Comparison of ENCODE assay signal across 24 cellular contexts in genomic region chr2:158315803-158316413, GRCh38.
DNase-seq lines count a peak whose midpoint lies in the region; ATAC-seq and TF ChIP-seq lines count a peak whose summit lies in the region.
"Had no signal": no experiment of that assay in that cellular context is flagged by ENCODE, and none has a peak within 500 bp of the region (broad histone marks: within the 10 kb centered on the region; RNA-seq: fewer than 3 reads in every experiment).

No MANE protein-coding gene starts in this region.

- H3K27ac ChIP-seq in MM.1S (ENCODE audit: low read length) (no peak overlapping the region), SJCRH30 (no peak overlapping the region)
- H3K27ac ChIP-seq: body of pancreas, HL-60, transverse colon had no signal

- H3K4me1 Mint-ChIP-seq in naive B cell, result peaks cover 4 to 10% (median 6%) of the 10 kb centered on the region in 3 donors
- H3K4me1 Mint-ChIP-seq: central memory CD8-positive, alpha-beta T cell; nephron; stimulated activated effector memory CD8-positive, alpha-beta T cell treated with anti-CD3 and anti-CD28 coated beads, Interleukin-12 subunit alpha, Interleukin-12 subunit beta, amount 100 ng/mL, for 72 hours had no signal

- H3K9me3 ChIP-seq in MM.1S (replicated peaks; ENCODE audit: insufficient read depth, low read length) (no peaks in the 10 kb centered on the region), SJCRH30 (replicated peaks) (no peaks in the 10 kb centered on the region)
- H3K9me3 ChIP-seq: body of pancreas, transverse colon had no signal

- no peaks in the 10 kb centered on the region for H3K9me3 Mint-ChIP-seq in naive B cell
- H3K9me3 Mint-ChIP-seq: activated CD4-positive, alpha-beta memory T cell treated with anti-CD3 and anti-CD28 coated beads for 36 hours; activated naive CD4-positive, alpha-beta T cell treated with anti-CD3 and anti-CD28 coated beads for 36 hours; central memory CD8-positive, alpha-beta T cell; stimulated activated effector memory CD8-positive, alpha-beta T cell treated with anti-CD3 and anti-CD28 coated beads, Interleukin-12 subunit alpha, Interleukin-12 subunit beta, amount 100 ng/mL, for 72 hours had no signal

- no peak overlapping the region for H3K4me3 Mint-ChIP-seq in naive B cell
- H3K4me3 Mint-ChIP-seq: activated CD4-positive, alpha-beta memory T cell treated with anti-CD3 and anti-CD28 coated beads for 36 hours; activated naive CD4-positive, alpha-beta T cell treated with anti-CD3 and anti-CD28 coated beads for 36 hours; central memory CD8-positive, alpha-beta T cell; nephron; stimulated activated effector memory CD8-positive, alpha-beta T cell treated with anti-CD3 and anti-CD28 coated beads, Interleukin-12 subunit alpha, Interleukin-12 subunit beta, amount 100 ng/mL, for 72 hours had no signal

- H3K9me2 ChIP-seq in MM.1S (replicated peaks; ENCODE audit: insufficient read depth, low read length), result no peaks in the 10 kb centered on the region

- H3F3A ChIP-seq in MM.1S (ENCODE audit: insufficient read depth, low read length), result no peaks in the 10 kb centered on the region

- ATAC-seq in GM19035 (IDR thresholded peaks at IDR 0.05; ENCODE audit: unreplicated experiment), result peak; percentile 57
- ATAC-seq in naive B cell (ENCODE audit: low read depth in 2 of 2), result no peak
- ATAC-seq: body of pancreas; left lobe of liver; stimulated activated effector memory CD8-positive, alpha-beta T cell treated with anti-CD3 and anti-CD28 coated beads, Interleukin-12 subunit alpha, Interleukin-12 subunit beta, amount 100 ng/mL, for 72 hours had no signal

- H3K27me3 Mint-ChIP-seq in naive B cell, result no peaks in the 10 kb centered on the region

- peak; percentile 5 for DNase-seq in H7
- DNase-seq in MM.1S, result peak; percentile 43
- DNase-seq in naive B cell, result no peak
- no peak for DNase-seq in islet precursor cell
- DNase-seq in SJCRH30, result no peak
- DNase-seq in anterior cingulate cortex (lab: John Stamatoyannopoulos, UW), result no peak
- DNase-seq: activated CD4-positive, alpha-beta memory T cell treated with anti-CD3 and anti-CD28 coated beads for 36 hours; activated naive CD4-positive, alpha-beta T cell treated with anti-CD3 and anti-CD28 coated beads for 36 hours; body of pancreas; C1 segment of cervical spinal cord; COR-L47; glutamatergic neuron; KG1; NCI-H1436 treated with DMSO at 0.1 percent for 48 hours; NCI-H345; SIG-M5; T1000; transverse colon had no signal

- H3K9ac ChIP-seq in MM.1S (ENCODE audit: low read length), result no peak overlapping the region

- no peak overlapping the region for H3K4me3 ChIP-seq in H7 (ENCODE audit: insufficient read depth, low read depth, low read length)
- H3K4me3 ChIP-seq in MM.1S (ENCODE audit: low read length), result no peak overlapping the region
- H3K4me3 ChIP-seq in SJCRH30, result no peak overlapping the region
- H3K4me3 ChIP-seq: body of pancreas, transverse colon had no signal

- peaks cover 25% of the 10 kb centered on the region for H3K4me1 ChIP-seq in MM.1S (ENCODE audit: low read length)
- no peaks in the 10 kb centered on the region for H3K4me1 ChIP-seq in SJCRH30
- H3K4me1 ChIP-seq: body of pancreas, transverse colon had no signal

- peak overlapping the region; percentile 36 for H2AFZ ChIP-seq in MM.1S (ENCODE audit: low read length)

- H3K36me3 Mint-ChIP-seq in naive B cell, result no peaks in the 10 kb centered on the region
- H3K36me3 Mint-ChIP-seq: activated CD4-positive, alpha-beta memory T cell treated with anti-CD3 and anti-CD28 coated beads for 36 hours; stimulated activated effector memory CD8-positive, alpha-beta T cell treated with anti-CD3 and anti-CD28 coated beads, Interleukin-12 subunit alpha, Interleukin-12 subunit beta, amount 100 ng/mL, for 72 hours had no signal

- no peaks in the 10 kb centered on the region for H4K20me1 ChIP-seq in MM.1S (ENCODE audit: insufficient read depth, low read length)

- H3K27me3 ChIP-seq in H7 (ENCODE audit: control insufficient read depth, insufficient read depth, low read length) (no peaks in the 10 kb centered on the region), MM.1S (replicated peaks; ENCODE audit: insufficient read depth, low read length) (no peaks in the 10 kb centered on the region), SJCRH30 (no peaks in the 10 kb centered on the region)
- H3K27me3 ChIP-seq: body of pancreas, transverse colon had no signal

- H3K4me2 ChIP-seq in MM.1S (ENCODE audit: low read depth, low read length), result peak overlapping the region; percentile 45; the same call in 1 of the 2 replicates

- no peaks in the 10 kb centered on the region for H3K79me2 ChIP-seq in MM.1S (ENCODE audit: low read length)

- peak overlapping the region in 4 of 6 donors; percentile 5 to 24 (median 8) for H3K27ac Mint-ChIP-seq in naive B cell
- H3K27ac Mint-ChIP-seq: activated CD4-positive, alpha-beta memory T cell treated with anti-CD3 and anti-CD28 coated beads for 36 hours; activated naive CD4-positive, alpha-beta T cell treated with anti-CD3 and anti-CD28 coated beads for 36 hours; nephron; stimulated activated effector memory CD8-positive, alpha-beta T cell treated with anti-CD3 and anti-CD28 coated beads, Interleukin-12 subunit alpha, Interleukin-12 subunit beta, amount 100 ng/mL, for 72 hours had no signal

- no peak for TF ChIP-seq CTCF in MM.1S (IDR thresholded peaks at IDR 0.05; ENCODE audit: low read length)

- no peaks in the 10 kb centered on the region for H3K36me3 ChIP-seq in H7 (replicated peaks; ENCODE audit: control insufficient read depth, insufficient read depth, low read length)
- H3K36me3 ChIP-seq in MM.1S (replicated peaks; ENCODE audit: insufficient read depth, low read length), result no peaks in the 10 kb centered on the region
- no peaks in the 10 kb centered on the region for H3K36me3 ChIP-seq in SJCRH30
- H3K36me3 ChIP-seq: transverse colon had no signal

Comparison
In these comparisons a context has a peak if more than half of its experiments do, and no peak if none do; other contexts are left out.
1. DNase-seq: peak in H7 (single experiment) and MM.1S (single experiment); none in naive B cell (single experiment), islet precursor cell (single experiment), SJCRH30 (0 of 2) and anterior cingulate cortex (0 of 58).